8 cellular contexts compared by ENCODE assay signal in the genomic region with DNA sequence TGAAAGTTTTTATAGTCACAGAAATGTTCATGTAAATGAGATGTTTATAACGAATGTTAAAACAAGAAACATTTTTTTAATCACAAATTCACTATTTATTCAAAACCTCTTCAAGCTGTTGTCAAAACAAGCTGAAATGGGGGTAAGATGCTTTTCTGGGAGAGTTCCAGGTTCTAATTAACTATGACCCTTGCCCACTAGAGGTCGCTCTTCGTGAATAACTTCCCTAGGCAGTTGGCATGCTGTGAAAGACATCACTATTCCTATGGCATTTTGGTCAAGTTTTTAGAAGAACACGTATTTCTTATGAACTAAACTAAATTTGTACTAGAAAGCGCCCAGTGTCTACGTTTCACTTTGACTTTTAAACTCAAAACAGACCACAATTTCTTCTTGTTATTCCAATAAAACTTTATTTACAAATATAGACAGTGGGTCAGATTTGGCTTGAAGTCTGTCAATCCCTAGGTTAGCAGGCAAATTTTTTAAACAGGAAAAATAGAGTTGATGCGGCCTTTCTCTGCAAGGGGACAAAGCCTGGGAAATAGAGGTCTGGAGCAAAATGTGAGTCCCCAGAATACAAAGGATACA.
DNase-seq lines count a peak whose midpoint lies in the region; ATAC-seq and TF ChIP-seq lines count a peak whose summit lies in the region.

No MANE protein-coding gene starts in this region.

- no peak overlapping the region for H3K27ac ChIP-seq in mesenchymal stem cell (ENCODE audit: low read length, poor library complexity, severe bottlenecking)
- no peak overlapping the region for H3K27ac ChIP-seq in thoracic aorta

- no peak overlapping the region for H4K91ac ChIP-seq in mesenchymal stem cell (ENCODE audit: low read length)

- peaks cover 15% of the 10 kb centered on the region for H3K9me3 ChIP-seq in mesenchymal stem cell (ENCODE audit: control insufficient read depth, low read length)
- no peaks in the 10 kb centered on the region for H3K9me3 ChIP-seq in thoracic aorta

- H3K4me2 ChIP-seq in mesenchymal stem cell (ENCODE audit: low read length, poor library complexity, severe bottlenecking): no peak overlapping the region

- H3K4ac ChIP-seq in mesenchymal stem cell (ENCODE audit: low read depth in 1 of 2, low read length in 2 of 2): no peak overlapping the region

- no peak for TF ChIP-seq POLR2A in NB4 (IDR thresholded peaks at IDR 0.05; ENCODE audit: extremely low read depth, insufficient read length)

- 15% methylated on average over 6 of the region's 7 CpGs for WGBS in mesenchymal stem cell

- no peak for ATAC-seq in thoracic aorta (ENCODE audit: insufficient number of reproducible peaks, low FRiP score, low read depth)

- no peak overlapping the region for H2BK15ac ChIP-seq in mesenchymal stem cell (ENCODE audit: low read depth, poor library complexity, severe bottlenecking)

- H2BK5ac ChIP-seq in mesenchymal stem cell (ENCODE audit: low read depth, low read length, poor library complexity, severe bottlenecking): no peak overlapping the region

- H2AK5ac ChIP-seq in mesenchymal stem cell (ENCODE audit: low read length, severe bottlenecking): no peak overlapping the region

- no peak overlapping the region for H2BK120ac ChIP-seq in mesenchymal stem cell (ENCODE audit: low read depth, low read length)

- TF ChIP-seq CTCF in NB4 (IDR thresholded peaks at IDR 0.05; ENCODE audit: low read depth, low read length): peak; percentile 70
- TF ChIP-seq CTCF in thoracic aorta (IDR thresholded peaks at IDR 0.05): peak; percentile 35

- H3K4me1 ChIP-seq in mesenchymal stem cell (ENCODE audit: control insufficient read depth, insufficient read depth, low read depth, low read length) (peaks cover 2% of the 10 kb centered on the region), thoracic aorta (ENCODE audit: control insufficient read depth in 1 of 2, low read depth in 2 of 2) (no peaks in the 10 kb centered on the region)

- DNase-seq in activated gamma-delta T cell treated with Interleukin-2 at 50 U/mL for 16 hours: peak; percentile 56
- DNase-seq in activated gamma-delta T cell (lab: John Stamatoyannopoulos, UW): no peak
- peak; percentile 75 for DNase-seq in NB4 (ENCODE audit: low read depth)
- peak; percentile 59 for DNase-seq in T-helper 9 cell
- peak; percentile 26 for DNase-seq in cerebellum (ENCODE audit: low spot score)
- peak; percentile 61 for DNase-seq in mesenchymal stem cell
- DNase-seq in thoracic aorta (ENCODE audit: low spot score): no peak
- DNase-seq in GOT3 (lab: John Stamatoyannopoulos, UW): no peak

- no peak overlapping the region for H2BK12ac ChIP-seq in mesenchymal stem cell (ENCODE audit: low read length in 2 of 2)

- H3K14ac ChIP-seq in mesenchymal stem cell (ENCODE audit: low read length in 2 of 2): no peak overlapping the region

- H3K27me3 ChIP-seq in mesenchymal stem cell (ENCODE audit: control insufficient read depth in 1 of 2, insufficient read depth in 1 of 2, low read length in 2 of 2) (peaks cover 0 to 4% of the 10 kb centered on the region in 2 experiments), thoracic aorta (replicated peaks; ENCODE audit: insufficient read depth) (no peaks in the 10 kb centered on the region)

- H3K4me3 ChIP-seq in NB4 (ENCODE audit: low read depth, low read length): no peak overlapping the region
- H3K4me3 ChIP-seq in mesenchymal stem cell (ENCODE audit: insufficient read depth in 1 of 2, low read depth in 1 of 2, low read length in 2 of 2): no peak overlapping the region
- no peak overlapping the region for H3K4me3 ChIP-seq in thoracic aorta

- H4K8ac ChIP-seq in mesenchymal stem cell (ENCODE audit: low read length): no peak overlapping the region

- H3K36me3 ChIP-seq in mesenchymal stem cell (ENCODE audit: control insufficient read depth in 1 of 2, insufficient read depth in 2 of 2, low read depth in 1 of 2, low read length in 2 of 2): no peaks in the 10 kb centered on the region
- H3K36me3 ChIP-seq in thoracic aorta: no peaks in the 10 kb centered on the region

- H3K79me1 ChIP-seq in mesenchymal stem cell (replicated peaks; ENCODE audit: low read length, poor library complexity, severe bottlenecking): no peaks in the 10 kb centered on the region

- H2AFZ ChIP-seq in mesenchymal stem cell (ENCODE audit: low read depth, low read length): no peak overlapping the region

- H3K9ac ChIP-seq in mesenchymal stem cell (ENCODE audit: low read length): no peak overlapping the region

- no peak overlapping the region for H3K18ac ChIP-seq in mesenchymal stem cell (ENCODE audit: low read depth in 1 of 2, low read length in 2 of 2)

- H3K23ac ChIP-seq in mesenchymal stem cell (ENCODE audit: low read length in 2 of 2): no peak overlapping the region

Comparison
In these comparisons a context has a peak if more than half of its experiments do, and no peak if none do; other contexts are left out.
1. DNase-seq: peak in activated gamma-delta T cell treated with Interleukin-2 at 50 U/mL for 16 hours (single experiment), NB4 (single experiment), T-helper 9 cell (single experiment), cerebellum (single experiment) and mesenchymal stem cell (single experiment); none in activated gamma-delta T cell (single experiment), thoracic aorta (single experiment) and GOT3 (single experiment).